8 cellular contexts compared by ENCODE assay signal in the genomic region with DNA sequence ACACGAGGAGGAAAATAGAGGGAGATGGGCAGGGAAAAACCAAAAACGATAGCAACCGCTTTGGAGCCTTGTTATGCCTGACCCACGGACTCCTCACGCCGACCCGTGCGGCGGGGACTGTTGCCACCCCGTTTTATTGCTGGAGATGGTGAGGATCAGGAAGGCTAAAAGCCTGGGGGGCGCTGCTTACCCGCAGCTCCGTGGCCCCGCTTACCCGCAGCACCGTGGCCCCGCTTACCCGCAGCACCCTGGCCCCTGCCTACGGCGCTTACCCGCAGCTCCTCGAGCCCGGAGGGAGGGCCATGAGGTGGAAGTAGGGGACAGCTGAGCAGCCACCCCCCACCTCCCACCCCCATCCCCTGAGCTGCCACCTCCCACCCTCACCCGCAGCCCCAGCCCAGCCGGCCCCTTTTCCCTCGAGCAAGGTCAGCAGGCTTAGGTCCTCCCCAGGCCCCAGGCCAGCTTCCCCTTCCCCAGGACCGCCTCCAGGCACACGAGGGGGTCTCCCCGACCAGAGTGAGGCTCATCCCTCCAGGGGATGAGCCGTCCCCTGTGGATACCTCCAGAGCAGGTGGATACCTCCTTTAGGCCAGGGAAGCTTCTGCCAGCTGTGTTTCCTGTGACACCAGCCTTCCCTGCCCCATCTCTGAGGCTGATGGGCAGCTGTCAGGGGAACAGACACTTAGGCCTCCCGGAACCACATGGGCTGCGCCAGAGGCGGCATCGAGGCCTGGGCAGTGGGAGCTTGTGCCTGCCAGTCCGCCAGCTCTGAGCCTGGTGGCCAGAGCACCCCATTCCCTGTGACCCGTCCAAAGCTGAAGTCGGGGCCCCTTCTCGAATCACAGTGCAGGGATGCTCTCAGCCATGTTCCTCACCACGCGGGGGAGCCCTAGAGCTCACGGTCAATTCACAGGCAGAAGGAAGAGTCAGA.
DNase-seq lines count a peak whose midpoint lies in the region; ATAC-seq lines count a peak whose summit lies in the region.

No MANE protein-coding gene starts in this region.

- ATAC-seq in GM21381 (IDR thresholded peaks at IDR 0.05; ENCODE audit: unreplicated experiment), result no peak
- ATAC-seq in GM18909 (IDR thresholded peaks at IDR 0.05; ENCODE audit: poor library complexity, unreplicated experiment), result no peak

- peak; percentile 64 for DNase-seq in AG20443 (ENCODE audit: low spot score)
- DNase-seq in H4 (ENCODE audit: low spot score), result peak; percentile 36
- DNase-seq in SKM-1 (lab: John Stamatoyannopoulos, UW; ENCODE audit: unreplicated experiment), result peak; percentile 20
- peak; percentile 80 for DNase-seq in activated naive CD4-positive, alpha-beta T cell treated with anti-CD3 and anti-CD28 coated beads, Interleukin-2, amount 50 U/mL, for 16 hours
- DNase-seq in hepatic stellate cell (ENCODE audit: low spot score), result peak; percentile 43
- DNase-seq in stimulated activated CD4-positive, alpha-beta T cell treated with anti-CD3 and anti-CD28 coated beads, Interleukin-15, amount 100 ng/mL, for 24 hours, result peak; percentile 86

Comparison
In these comparisons a context has a peak if more than half of its experiments do, and no peak if none do; other contexts are left out.
1. DNase-seq: peak in every context shown above with its lines; median percentile 86 in stimulated activated CD4-positive, alpha-beta T cell treated with anti-CD3 and anti-CD28 coated beads, Interleukin-15, amount 100 ng/mL, for 24 hours; 80 in activated naive CD4-positive, alpha-beta T cell treated with anti-CD3 and anti-CD28 coated beads, Interleukin-2, amount 50 U/mL, for 16 hours; 64 in AG20443; 43 in hepatic stellate cell; 36 in H4; 20 in SKM-1.